25 cellular contexts compared by ENCODE assay signal in genomic region chr2:119324748-119325270, GRCh38.
"Had no signal": no experiment of that assay in that cellular context is flagged by ENCODE, and none has a peak within 500 bp of the region (broad histone marks: within the 10 kb centered on the region; RNA-seq: fewer than 3 reads in every experiment).

No MANE protein-coding gene starts in this region.

- H3K36me3 ChIP-seq: adrenal gland, SJCRH30 had no signal

- H3K4me1 ChIP-seq: adrenal gland, SJCRH30 had no signal

- H3K27ac ChIP-seq: adrenal gland, KMS-11, SJCRH30, SK-N-MC had no signal

- ATAC-seq: activated naive CD4-positive, alpha-beta T cell treated with anti-CD3 and anti-CD28 coated beads, Interleukin-2, amount 50 U/mL, for 72 hours; activated T-cell treated with anti-CD3 and anti-CD28 coated beads, Interleukin-2, amount 50 U/mL, for 4 hours; Panc1; WTC11 had no signal

- H3K27me3 ChIP-seq: adrenal gland had no signal

- H3K4me3 ChIP-seq: adrenal gland, SJCRH30, SK-N-MC had no signal

- DNase-seq: activated CD4-positive, alpha-beta memory T cell treated with anti-CD3 and anti-CD28 coated beads for 36 hours; activated CD4-positive, alpha-beta T cell treated with anti-CD3 and anti-CD28 coated beads for 4 hours; activated CD4-positive, alpha-beta T cell treated with anti-CD3 and anti-CD28 coated beads, Interleukin-2, amount 50 U/mL, for 1 hour; activated CD4-positive, CD25-positive, alpha-beta regulatory T cell treated with anti-CD3 and anti-CD28 coated beads, Interleukin-2, amount 50 U/mL, for 72 hours; activated CD8-positive, alpha-beta memory T cell treated with anti-CD3 and anti-CD28 coated beads, Interleukin-2, amount 50 U/mL, for 4 hours; activated gamma-delta T cell treated with Interleukin-2 at 50 U/mL for 16 hours; activated naive CD4-positive, alpha-beta T cell treated with anti-CD3 and anti-CD28 coated beads for 36 hours; activated T-cell treated with anti-CD3 and anti-CD28 coated beads for 4 hours; activated T-cell treated with anti-CD3 and anti-CD28 coated beads, Interleukin-2, amount 50 U/mL, for 4 hours; adrenal gland; MM.1S; MV-4-11; NCI-H1092; NCI-H1436 treated with DMSO at 0.1 percent for 48 hours; NCI-H1694 treated with DMSO at 0.1 percent for 48 hours; NCI-H2029; NCI-H345; NCI-H524 treated with DMSO at 0.1 percent for 48 hours; SHP77; SJCRH30 had no signal

- H3K9me3 ChIP-seq: adrenal gland, SJCRH30 had no signal
